In the genomic region with DNA sequence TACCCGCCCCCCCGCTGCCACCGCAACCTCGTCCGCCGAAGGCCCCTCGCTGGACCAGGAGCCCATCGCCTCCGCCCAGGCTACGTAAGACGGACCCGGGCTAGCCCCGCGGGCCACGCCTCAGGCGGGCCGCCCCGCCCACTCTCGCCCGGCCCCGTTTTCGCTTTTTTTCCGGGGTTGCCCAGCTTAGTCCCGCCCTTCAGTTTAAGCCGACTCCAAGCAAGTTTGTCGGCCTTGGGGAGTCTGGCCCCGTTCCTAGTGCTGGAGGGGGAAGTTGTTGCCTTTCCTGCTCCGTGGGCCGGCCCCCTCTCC, we compare ENCODE assay signal across 8 cellular contexts. TPM values are rescaled to one million over a fixed set of nuclear protein-coding genes. Genes with fewer than 3 reads are reported as not detected.
DNase-seq lines count a peak whose midpoint lies in the region; ATAC-seq and TF ChIP-seq lines count a peak whose summit lies in the region.

No MANE protein-coding gene starts in this region.

- peak; percentile 49 for ATAC-seq in HG02678 (IDR thresholded peaks at IDR 0.05; ENCODE audit: unreplicated experiment)
- ATAC-seq in sciatic nerve = peak; percentile 80

- DNase-seq in GM10266 (ENCODE audit: extremely low spot score) (peak; percentile 91), NCI-H1694 (lab: John Stamatoyannopoulos, UW) (peak; percentile 83), T1000 (lab: John Stamatoyannopoulos, UW) (peak; percentile 68), astrocyte of the cerebellum (ENCODE audit: low read depth) (peak; percentile 79), hippocampal formation (lab: John Stamatoyannopoulos, UW) (peak; percentile 55 to 78), sciatic nerve (ENCODE audit: low spot score) (peak; percentile 95), cortex of kidney (lab: John Stamatoyannopoulos, UW) (no peak)

- TF ChIP-seq CTCF in GM10266 (IDR thresholded peaks at IDR 0.05; ENCODE audit: control insufficient read depth, insufficient read depth, low read depth, missing control alignments) (no peak), astrocyte of the cerebellum (IDR thresholded peaks at IDR 0.05; ENCODE audit: low read depth, low read length, missing control alignments) (no peak)

- intact Hi-C loops in sciatic nerve (cut with DNase I) = loop anchor here (5.0 kb wide), 1 partner anchor 51 kb away; a partner anchor contains a TSS

- in situ Hi-C loops in astrocyte of the cerebellum (cut with HindIII; ENCODE audit: low sequenced_read_pairs) = no loop called here

- peak overlapping the region; percentile 85 for H3K4me3 ChIP-seq in astrocyte of the cerebellum (ENCODE audit: low read depth, low read length)

RNA-seq across cellular contexts. Expression of a gene that starts 3.0 kb away (rescaled TPM):
- total RNA-seq in sciatic nerve = 43.3 TPM

RNA-seq across cellular contexts. Expression of a gene that starts 15.0 kb away (rescaled TPM):
- 160 TPM for total RNA-seq in sciatic nerve

RNA-seq across cellular contexts. Expression of a gene that starts 22.4 kb away (rescaled TPM):
- not detected for total RNA-seq in sciatic nerve

RNA-seq across cellular contexts. Expression of a gene that starts 46.4 kb away (rescaled TPM):
- 8.0 TPM for total RNA-seq in sciatic nerve

RNA-seq across cellular contexts. Expression of a gene that starts 50.4 kb away (rescaled TPM):
- total RNA-seq in sciatic nerve = 57.8 TPM
